ENCODE assay signal across 8 cellular contexts in genomic region chr17:13597723-13598347, GRCh38. TPM values are rescaled to one million over a fixed set of nuclear protein-coding genes. Genes with fewer than 3 reads are reported as not detected.
DNase-seq lines count a peak whose midpoint lies in the region; ATAC-seq, FAIRE-seq and TF ChIP-seq lines count a peak whose summit lies in the region.

No MANE protein-coding gene starts in this region.

- H3K9ac ChIP-seq in colonic mucosa (ENCODE audit: low read depth in 2 of 2, low read length in 2 of 2): no peak overlapping the region

- H3K4me3 ChIP-seq in BE2C (ENCODE audit: low read depth, low read length) (no peak overlapping the region), colonic mucosa (no peak overlapping the region)

- H3K9me3 ChIP-seq in BE2C: no peaks in the 10 kb centered on the region
- H3K9me3 ChIP-seq in colonic mucosa: no peaks in the 10 kb centered on the region

- intact Hi-C loops in colonic mucosa (cut with DNase I): loop anchor here (5.0 kb wide), 3 partner anchors 261 to 1329 kb away; no protein-coding TSS in a partner anchor
- intact Hi-C loops in cardiac septum (cut with DNase I): loop anchor here (5.0 to 10.0 kb wide), 3 partner anchors 261 to 1577 kb away; no protein-coding TSS in a partner anchor

- no peak for FAIRE-seq in GM18507 (lab: Jason Lieb, UNC)

- ATAC-seq in GM21576 (IDR thresholded peaks at IDR 0.05; ENCODE audit: unreplicated experiment): no peak
- no peak for ATAC-seq in HG03378 (IDR thresholded peaks at IDR 0.05; ENCODE audit: unreplicated experiment)

- H3K27me3 ChIP-seq in BE2C (peaks cover 28% of the 10 kb centered on the region), colonic mucosa (peaks cover 27% of the 10 kb centered on the region)

- peak; percentile 74 for TF ChIP-seq CTCF in BE2C (IDR thresholded peaks at IDR 0.05; ENCODE audit: low read depth, low read length)
- TF ChIP-seq CTCF in colonic mucosa (IDR thresholded peaks at IDR 0.05): peak; percentile 55

- H3K36me3 ChIP-seq in BE2C (no peaks in the 10 kb centered on the region), colonic mucosa (no peaks in the 10 kb centered on the region)

- peak; percentile 11 for DNase-seq in BE2C
- DNase-seq in GM18507 (ENCODE audit: extremely low spot score, insufficient read length, low read depth): peak; percentile 9
- peak; percentile 52 for DNase-seq in SK-N-DZ (ENCODE audit: low spot score)
- no peak for DNase-seq in colonic mucosa
- peak; percentile 46 for DNase-seq in midbrain (lab: John Stamatoyannopoulos, UW)
- DNase-seq in cardiac septum (ENCODE audit: low spot score): no peak

- H3K27ac ChIP-seq in colonic mucosa: no peak overlapping the region

- no peaks in the 10 kb centered on the region for H3K4me1 ChIP-seq in BE2C
- H3K4me1 ChIP-seq in colonic mucosa: no peaks in the 10 kb centered on the region

RNA-seq across cellular contexts. Expression of gene HS3ST3A1, which starts 3.9 kb away (rescaled TPM):
- 1.1 TPM for polyA plus RNA-seq in BE2C (2012; ENCODE audit: insufficient read depth, insufficient read length, low read depth)
- polyA plus RNA-seq in SK-N-DZ (2014; cell fraction: cytosol; rRNA removed): 1.4 and 4.2 TPM in 2 replicates
- 1.0 and 2.1 TPM in 2 replicates for polyA plus RNA-seq in SK-N-DZ (2014; cell fraction: nucleus; rRNA removed)
- under 1 TPM; 0.48 to 0.91 TPM for total RNA-seq in colonic mucosa
- total RNA-seq in cardiac septum: 3.2 TPM

Comparison
In these comparisons a context has a peak if more than half of its experiments do, and no peak if none do; other contexts are left out.
1. DNase-seq: peak in BE2C (single experiment), GM18507 (single experiment), SK-N-DZ (single experiment) and midbrain (single experiment); none in colonic mucosa (single experiment) and cardiac septum (single experiment).